1 cellular context compared by ENCODE assay signal in the genomic region with DNA sequence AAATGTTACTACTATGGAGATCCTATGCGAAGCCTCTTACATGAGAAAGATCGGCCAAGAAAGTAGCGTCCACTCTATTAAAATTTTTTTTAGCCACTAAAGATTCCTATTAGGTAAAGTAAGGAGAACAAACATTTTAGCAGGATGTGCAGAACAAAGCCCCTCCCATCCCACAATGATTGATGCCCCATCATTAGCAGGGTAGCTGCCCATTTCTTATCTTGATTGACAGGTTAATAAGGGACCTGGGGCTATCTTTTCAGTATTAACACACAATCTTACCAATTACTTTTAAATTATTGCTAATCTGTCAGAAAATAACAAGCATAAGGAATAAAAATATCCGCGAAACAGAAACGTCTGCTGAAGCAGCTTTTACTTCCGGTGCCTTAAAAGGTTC.
TF ChIP-seq lines count a peak whose summit lies in the region.

No MANE protein-coding gene starts in this region.

TF ChIP-seq in endothelial cell of umbilical vein, 7 proteins besides CTCF, POLR2A, EP300 and RAD21:
- TF ChIP-seq, protein P1, sequence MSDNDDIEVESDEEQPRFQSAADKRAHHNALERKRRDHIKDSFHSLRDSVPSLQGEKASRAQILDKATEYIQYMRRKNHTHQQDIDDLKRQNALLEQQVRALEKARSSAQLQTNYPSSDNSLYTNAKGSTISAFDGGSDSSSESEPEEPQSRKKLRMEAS (IDR thresholded peaks at IDR 0.05; ENCODE audit: insufficient read depth, insufficient read length) = no peak
- TF ChIP-seq POLR2AphosphoS5 (IDR thresholded peaks at IDR 0.05; ENCODE audit: insufficient read depth, low read depth, low read length) = no peak
- TF ChIP-seq MYC (IDR thresholded peaks at IDR 0.05; ENCODE audit: low read depth, low read length) = no peak
- no peak for TF ChIP-seq JUN (IDR thresholded peaks at IDR 0.05; ENCODE audit: borderline replicate concordance, insufficient read depth, insufficient read length, low read depth)
- TF ChIP-seq FOS (IDR thresholded peaks at IDR 0.05; ENCODE audit: borderline replicate concordance, insufficient read depth, low read length) = no peak
- TF ChIP-seq EZH2 (IDR thresholded peaks at IDR 0.05; ENCODE audit: borderline replicate concordance, low read depth, low read length, severe bottlenecking) = no peak
- TF ChIP-seq GATA2 (IDR thresholded peaks at IDR 0.05; ENCODE audit: insufficient read depth, insufficient read length, low read depth, low read length) = no peak
